Comparison of ENCODE assay signal across 10 cellular contexts in genomic region chr9:7298123-7298522, GRCh38.
DNase-seq lines count a peak whose midpoint lies in the region; ATAC-seq lines count a peak whose summit lies in the region.
"Had no signal": no experiment of that assay in that cellular context is flagged by ENCODE, and none has a peak within 500 bp of the region (broad histone marks: within the 10 kb centered on the region; RNA-seq: fewer than 3 reads in every experiment).

No MANE protein-coding gene starts in this region.

- H3K4me2 ChIP-seq in Karpas-422 (ENCODE audit: low read depth, low read length, poor library complexity, severe bottlenecking): no peak overlapping the region

- peaks cover 0 to 2% of the 10 kb centered on the region in 2 donors for H3K36me3 Mint-ChIP-seq in activated naive CD4-positive, alpha-beta T cell treated with anti-CD3 and anti-CD28 coated beads, Interleukin-2, amount 50 U/mL, for 72 hours
- no peaks in the 10 kb centered on the region for H3K36me3 Mint-ChIP-seq in activated naive CD4-positive, alpha-beta T cell treated with anti-CD3 and anti-CD28 coated beads, Interleukin-2, amount 10 ng/mL, durations not matched to agents 7 days and 5 days

- peak overlapping the region; percentile 34 to 84 for H3K27ac Mint-ChIP-seq in activated naive CD4-positive, alpha-beta T cell treated with anti-CD3 and anti-CD28 coated beads, Interleukin-2, amount 50 U/mL, for 72 hours
- H3K27ac Mint-ChIP-seq in activated naive CD4-positive, alpha-beta T cell treated with anti-CD3 and anti-CD28 coated beads, Interleukin-2, amount 10 ng/mL, durations not matched to agents 7 days and 5 days: no peak overlapping the region
- H3K27ac Mint-ChIP-seq in stimulated activated naive CD8-positive, alpha-beta T cell treated with anti-CD3 and anti-CD28 coated beads, Interleukin-15, amount 100 ng/mL, for 72 hours: peak overlapping the region; percentile 1 to 62

- H3K4me3 ChIP-seq in SJCRH30 (no peak overlapping the region), Karpas-422 (ENCODE audit: low read length) (no peak overlapping the region)
- H3K4me3 ChIP-seq: skin epidermis had no signal

- H3K9ac ChIP-seq in Karpas-422 (ENCODE audit: low read length): no peak overlapping the region

- no peak overlapping the region for H3K4me3 Mint-ChIP-seq in activated naive CD4-positive, alpha-beta T cell treated with anti-CD3 and anti-CD28 coated beads, Interleukin-2, amount 10 ng/mL, durations not matched to agents 7 days and 5 days
- H3K4me3 Mint-ChIP-seq in stimulated activated naive CD8-positive, alpha-beta T cell treated with anti-CD3 and anti-CD28 coated beads, Interleukin-15, amount 100 ng/mL, for 72 hours: peak overlapping the region; percentile 56 to 58

- H3K4me1 Mint-ChIP-seq in activated naive CD4-positive, alpha-beta T cell treated with anti-CD3 and anti-CD28 coated beads, Interleukin-2, amount 10 ng/mL, durations not matched to agents 7 days and 5 days: peaks cover 2% of the 10 kb centered on the region
- peaks cover 38% of the 10 kb centered on the region for H3K4me1 Mint-ChIP-seq in stimulated activated naive CD8-positive, alpha-beta T cell treated with anti-CD3 and anti-CD28 coated beads, Interleukin-15, amount 100 ng/mL, for 72 hours

- no peak overlapping the region for H3K27ac ChIP-seq in SJCRH30
- no peak overlapping the region for H3K27ac ChIP-seq in Karpas-422 (ENCODE audit: low read length)
- H3K27ac ChIP-seq: skin epidermis had no signal

- intact Hi-C loops in head of caudate nucleus (cut with DNase I): no loop called here

- peaks cover under 1% of the 10 kb centered on the region for H3K27me3 Mint-ChIP-seq in activated naive CD4-positive, alpha-beta T cell treated with anti-CD3 and anti-CD28 coated beads, Interleukin-2, amount 10 ng/mL, durations not matched to agents 7 days and 5 days
- H3K27me3 Mint-ChIP-seq in stimulated activated naive CD8-positive, alpha-beta T cell treated with anti-CD3 and anti-CD28 coated beads, Interleukin-15, amount 100 ng/mL, for 72 hours: peaks cover 38% of the 10 kb centered on the region

- peak; percentile 94 to 96 for ATAC-seq in activated naive CD4-positive, alpha-beta T cell treated with anti-CD3 and anti-CD28 coated beads, Interleukin-2, amount 50 U/mL, for 72 hours
- peak; percentile 97 for ATAC-seq in HG02852 (IDR thresholded peaks at IDR 0.05; ENCODE audit: unreplicated experiment)
- ATAC-seq in stimulated activated naive CD8-positive, alpha-beta T cell treated with anti-CD3 and anti-CD28 coated beads, Interleukin-15, amount 100 ng/mL, for 72 hours: peak; percentile 98

- H2AFZ ChIP-seq in Karpas-422 (ENCODE audit: low read length): no peak overlapping the region

- peaks cover under 1% of the 10 kb centered on the region in 2 donors for H3K9me3 Mint-ChIP-seq in activated naive CD4-positive, alpha-beta T cell treated with anti-CD3 and anti-CD28 coated beads, Interleukin-2, amount 50 U/mL, for 72 hours
- no peaks in the 10 kb centered on the region for H3K9me3 Mint-ChIP-seq in activated naive CD4-positive, alpha-beta T cell treated with anti-CD3 and anti-CD28 coated beads, Interleukin-2, amount 10 ng/mL, durations not matched to agents 7 days and 5 days
- no peaks in the 10 kb centered on the region for H3K9me3 Mint-ChIP-seq in stimulated activated naive CD8-positive, alpha-beta T cell treated with anti-CD3 and anti-CD28 coated beads, Interleukin-15, amount 100 ng/mL, for 72 hours

- CTCF ChIA-PET in activated naive CD4-positive, alpha-beta T cell treated with anti-CD3 and anti-CD28 coated beads, Interleukin-2, amount 10 ng/mL, durations not matched to agents 7 days and 5 days (lab: Charles Lee): no interaction called here

- H3K27me3 ChIP-seq in SJCRH30 (no peaks in the 10 kb centered on the region), Karpas-422 (ENCODE audit: low read length) (no peaks in the 10 kb centered on the region)

- H3K79me2 ChIP-seq in Karpas-422 (ENCODE audit: low read length): no peaks in the 10 kb centered on the region

- H3K9me3 ChIP-seq in SJCRH30 (replicated peaks): no peaks in the 10 kb centered on the region
- no peaks in the 10 kb centered on the region for H3K9me3 ChIP-seq in Karpas-422 (ENCODE audit: low read length)

- H3K4me1 ChIP-seq in SJCRH30 (no peaks in the 10 kb centered on the region), Karpas-422 (ENCODE audit: low read length) (no peaks in the 10 kb centered on the region)

- no peaks in the 10 kb centered on the region for H3K9me2 ChIP-seq in Karpas-422 (replicated peaks; ENCODE audit: insufficient read depth, low read length)

- H3K36me3 ChIP-seq in SJCRH30: no peaks in the 10 kb centered on the region
- H3K36me3 ChIP-seq in Karpas-422 (ENCODE audit: insufficient read depth, low read length): no peaks in the 10 kb centered on the region

- no peaks in the 10 kb centered on the region for H4K20me1 ChIP-seq in Karpas-422 (ENCODE audit: insufficient read depth, low read depth, low read length)

- peak in 1 of 2 donors; percentile 51 for DNase-seq in activated naive CD4-positive, alpha-beta T cell treated with anti-CD3 and anti-CD28 coated beads, Interleukin-2, amount 50 U/mL, for 72 hours (ENCODE audit: low spot score in 2 of 2)
- DNase-seq in activated naive CD4-positive, alpha-beta T cell treated with anti-CD3 and anti-CD28 coated beads, Interleukin-2, amount 10 ng/mL, durations not matched to agents 7 days and 5 days: no peak
- DNase-seq in OCI-M1 (lab: John Stamatoyannopoulos, UW) (peak; percentile 100), SJCRH30 (no peak), head of caudate nucleus (no peak), Karpas-422 (no peak)
- DNase-seq in stimulated activated naive CD8-positive, alpha-beta T cell treated with anti-CD3 and anti-CD28 coated beads, Interleukin-15, amount 100 ng/mL, for 72 hours: peak; percentile 69 to 86
- DNase-seq: COR-L47 had no signal

Comparison
In these comparisons a context has a peak if more than half of its experiments do, and no peak if none do; other contexts are left out.
1. DNase-seq: peak in OCI-M1 (single experiment) and stimulated activated naive CD8-positive, alpha-beta T cell treated with anti-CD3 and anti-CD28 coated beads, Interleukin-15, amount 100 ng/mL, for 72 hours (2 of 2); none in activated naive CD4-positive, alpha-beta T cell treated with anti-CD3 and anti-CD28 coated beads, Interleukin-2, amount 10 ng/mL, durations not matched to agents 7 days and 5 days (single experiment), SJCRH30 (0 of 2), head of caudate nucleus (0 of 42) and Karpas-422 (single experiment).
2. Peak in every context shown above with its lines, with median percentiles within 50 percentile points of each other: ATAC-seq.